Comparison of ENCODE assay signal across 1 cellular context in the genomic region with DNA sequence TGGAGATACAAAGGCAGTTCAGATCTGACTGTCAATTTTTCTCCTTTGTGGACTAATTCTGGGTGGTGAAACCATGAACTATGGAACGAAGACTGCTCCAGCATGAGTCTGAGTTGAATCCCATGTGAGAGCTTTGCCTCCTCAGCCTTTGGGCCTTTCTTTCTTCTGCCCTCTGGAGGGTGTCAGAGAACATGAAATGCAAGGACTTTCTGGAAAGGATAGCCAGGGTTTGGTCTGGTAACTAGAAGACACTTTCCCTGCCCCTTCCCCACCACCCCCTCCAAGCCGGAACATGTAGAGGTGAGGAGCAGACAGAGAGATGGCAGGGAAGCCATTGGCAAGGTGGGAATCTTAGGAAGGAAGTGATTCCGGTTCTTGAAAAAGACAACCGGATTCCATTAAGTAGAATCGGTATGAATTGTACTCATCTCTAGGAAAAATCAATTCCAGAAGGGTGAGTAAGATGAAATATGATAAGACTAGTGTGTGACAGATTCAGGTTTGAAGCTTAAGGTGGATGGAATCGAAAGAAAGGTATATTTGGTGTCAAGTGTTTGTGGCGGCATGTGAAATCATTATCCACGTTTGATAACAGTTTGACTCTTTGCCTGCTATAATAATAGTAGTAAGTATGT.
TF ChIP-seq lines count a peak whose summit lies in the region.

No MANE protein-coding gene starts in this region.

TF ChIP-seq in GM12878, 131 proteins besides CTCF, POLR2A, EP300 and RAD21:
- TF ChIP-seq ZNF384 (IDR thresholded peaks at IDR 0.05; ENCODE audit: borderline replicate concordance, low read depth, low read length): no peak
- TF ChIP-seq HCFC1 (IDR thresholded peaks at IDR 0.05; ENCODE audit: low read length): no peak
- no peak for TF ChIP-seq ZNF622 (IDR thresholded peaks at IDR 0.05)
- TF ChIP-seq JUND (IDR thresholded peaks at IDR 0.05; ENCODE audit: low read depth, low read length): no peak
- TF ChIP-seq, protein P1, sequence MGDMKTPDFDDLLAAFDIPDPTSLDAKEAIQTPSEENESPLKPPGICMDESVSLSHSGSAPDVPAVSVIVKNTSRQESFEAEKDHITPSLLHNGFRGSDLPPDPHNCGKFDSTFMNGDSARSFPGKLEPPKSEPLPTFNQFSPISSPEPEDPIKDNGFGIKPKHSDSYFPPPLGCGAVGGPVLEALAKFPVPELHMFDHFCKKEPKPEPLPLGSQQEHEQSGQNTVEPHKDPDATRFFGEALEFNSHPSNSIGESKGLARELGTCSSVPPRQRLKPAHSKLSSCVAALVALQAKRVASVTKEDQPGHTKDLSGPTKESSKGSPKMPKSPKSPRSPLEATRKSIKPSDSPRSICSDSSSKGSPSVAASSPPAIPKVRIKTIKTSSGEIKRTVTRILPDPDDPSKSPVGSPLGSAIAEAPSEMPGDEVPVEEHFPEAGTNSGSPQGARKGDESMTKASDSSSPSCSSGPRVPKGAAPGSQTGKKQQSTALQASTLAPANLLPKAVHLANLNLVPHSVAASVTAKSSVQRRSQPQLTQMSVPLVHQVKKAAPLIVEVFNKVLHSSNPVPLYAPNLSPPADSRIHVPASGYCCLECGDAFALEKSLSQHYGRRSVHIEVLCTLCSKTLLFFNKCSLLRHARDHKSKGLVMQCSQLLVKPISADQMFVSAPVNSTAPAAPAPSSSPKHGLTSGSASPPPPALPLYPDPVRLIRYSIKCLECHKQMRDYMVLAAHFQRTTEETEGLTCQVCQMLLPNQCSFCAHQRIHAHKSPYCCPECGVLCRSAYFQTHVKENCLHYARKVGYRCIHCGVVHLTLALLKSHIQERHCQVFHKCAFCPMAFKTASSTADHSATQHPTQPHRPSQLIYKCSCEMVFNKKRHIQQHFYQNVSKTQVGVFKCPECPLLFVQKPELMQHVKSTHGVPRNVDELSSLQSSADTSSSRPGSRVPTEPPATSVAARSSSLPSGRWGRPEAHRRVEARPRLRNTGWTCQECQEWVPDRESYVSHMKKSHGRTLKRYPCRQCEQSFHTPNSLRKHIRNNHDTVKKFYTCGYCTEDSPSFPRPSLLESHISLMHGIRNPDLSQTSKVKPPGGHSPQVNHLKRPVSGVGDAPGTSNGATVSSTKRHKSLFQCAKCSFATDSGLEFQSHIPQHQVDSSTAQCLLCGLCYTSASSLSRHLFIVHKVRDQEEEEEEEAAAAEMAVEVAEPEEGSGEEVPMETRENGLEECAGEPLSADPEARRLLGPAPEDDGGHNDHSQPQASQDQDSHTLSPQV (IDR thresholded peaks at IDR 0.05): no peak
